In the genomic region with DNA sequence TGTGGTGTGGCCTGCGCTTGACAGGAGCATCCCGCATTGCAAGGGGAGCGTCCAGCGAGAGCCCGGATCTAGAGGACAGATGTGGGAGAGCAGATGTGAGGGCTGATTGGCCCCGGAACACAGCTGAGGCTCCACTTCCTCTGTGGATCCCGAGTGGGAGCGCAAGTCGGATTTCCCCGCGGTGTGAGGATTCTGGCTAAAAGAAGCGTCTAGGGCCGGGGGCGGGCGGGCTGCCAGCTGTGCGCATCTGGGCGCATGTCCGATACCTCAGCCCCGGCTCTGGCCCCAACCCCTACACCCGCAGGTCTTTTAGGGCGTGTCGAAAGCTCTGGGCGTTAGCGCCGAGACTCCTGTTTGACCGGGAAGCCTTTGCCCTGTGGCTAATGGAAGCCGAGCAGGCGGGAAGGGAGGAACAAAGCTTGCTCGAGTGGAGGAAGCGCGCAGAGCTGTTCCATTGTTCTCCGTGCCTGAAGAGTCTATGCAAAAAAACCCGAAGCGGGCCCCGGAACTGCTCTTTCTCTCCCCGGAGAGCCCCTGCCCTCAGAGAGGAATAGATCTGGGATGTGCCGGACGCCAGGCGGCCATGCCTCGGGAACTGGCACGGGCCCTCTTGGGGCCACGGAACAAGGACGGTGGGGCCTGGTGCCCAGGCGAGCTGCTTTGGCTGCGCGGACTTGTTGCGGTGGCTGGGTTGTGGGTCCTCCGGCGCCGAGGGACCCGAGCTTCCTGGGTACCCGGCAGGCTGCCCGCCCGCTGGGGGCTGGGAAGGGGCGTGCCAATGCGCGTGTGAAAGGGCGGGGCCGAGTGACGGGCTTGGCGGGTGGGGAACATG, we compare ENCODE assay signal across 8 cellular contexts.
A peak's percentile ranks its signal among the peaks of the same experiment; 100 is the strongest.
DNase-seq lines count a peak whose midpoint lies in the region; ATAC-seq and TF ChIP-seq lines count a peak whose summit lies in the region.

No MANE protein-coding gene starts in this region.

- H3K9me3 ChIP-seq in spleen: no peaks in the 10 kb centered on the region

- no peaks in the 10 kb centered on the region for H3K36me3 ChIP-seq in spleen

- no peak overlapping the region for H3K27ac ChIP-seq in caudate nucleus (ENCODE audit: low read depth, low read length)
- peak overlapping the region in 4 of 8 donors; percentile 27 to 43 (median 30) for H3K27ac ChIP-seq in spleen

- WGBS in spleen, 5 donors: 25 to 60% (median 34%) methylated on average over 45 to 61 of the region's 61 CpGs

- TF ChIP-seq POLR2A in spleen (IDR thresholded peaks at IDR 0.05): no peak

- no peak for ATAC-seq in GM18868 (IDR thresholded peaks at IDR 0.05; ENCODE audit: unreplicated experiment)

- H3K4me3 ChIP-seq in spleen: peak overlapping the region in 6 of 8 donors; percentile 13 to 50 (median 34)

- DNase-seq in EL: peak; percentile 82
- DNase-seq in NCI-H2196 treated with DMSO at 0.1 percent for 48 hours (lab: John Stamatoyannopoulos, UW; ENCODE audit: unreplicated experiment): peak; percentile 40
- peak in 57 of 61 donors; percentile 19 to 91 (median 74) for DNase-seq in caudate nucleus (lab: John Stamatoyannopoulos, UW)
- peak; percentile 86 for DNase-seq in iris pigment epithelial cell (ENCODE audit: low read depth)
- no peak for DNase-seq in spleen
- no peak for DNase-seq in cerebellar cortex (ENCODE audit: low spot score)
- no peak for DNase-seq in activated CD8-positive, alpha-beta memory T cell treated with anti-CD3 and anti-CD28 coated beads for 24 hours

- H3K4me1 ChIP-seq in spleen: peaks cover 0 to 36% (median 22%) of the 10 kb centered on the region in 6 donors

- peaks cover 0 to 52% (median 23%) of the 10 kb centered on the region in 7 donors for H3K27me3 ChIP-seq in spleen (replicated peaks in 1 of 7)

- TF ChIP-seq CTCF in spleen (IDR thresholded peaks at IDR 0.05 in 8 of 11, conservative IDR thresholded peaks at IDR 0.05 in 3 of 11): no peak

- intact Hi-C loops in spleen (cut with DNase I; ENCODE audit: low total_unique reads): no loop called here

Comparison
In these comparisons a context has a peak if more than half of its experiments do, and no peak if none do; other contexts are left out.
1. DNase-seq: peak in EL (single experiment), NCI-H2196 treated with DMSO at 0.1 percent for 48 hours (single experiment), caudate nucleus (57 of 61) and iris pigment epithelial cell (single experiment); none in spleen (single experiment), cerebellar cortex (single experiment) and activated CD8-positive, alpha-beta memory T cell treated with anti-CD3 and anti-CD28 coated beads for 24 hours (single experiment).